In genomic region chr11:66701432-66702240, GRCh38 we compare ENCODE assay signal across 20 cellular contexts. TPM values are rescaled to one million over a fixed set of nuclear protein-coding genes. Genes with fewer than 3 reads are reported as not detected.
DNase-seq lines count a peak whose midpoint lies in the region; ATAC-seq, FAIRE-seq and TF ChIP-seq lines count a peak whose summit lies in the region.
"Had no signal": no experiment of that assay in that cellular context is flagged by ENCODE, and none has a peak within 500 bp of the region (broad histone marks: within the 10 kb centered on the region; RNA-seq: fewer than 3 reads in every experiment).

No MANE protein-coding gene starts in this region.

- no peak for FAIRE-seq in small intestine (lab: Jason Lieb, UNC)
- FAIRE-seq: H54 had no signal

- ATAC-seq in activated CD8-positive, alpha-beta T cell treated with anti-CD3 and anti-CD28 coated beads for 36 hours, result no peak
- no peak for ATAC-seq in activated CD8-positive, alpha-beta T cell treated with anti-CD3 and anti-CD28 coated beads, Interleukin-2, amount 10 ng/mL, durations not matched to agents 7 days and 5 days
- ATAC-seq in body of pancreas, result no peak
- no peak for ATAC-seq in GM18861 (IDR thresholded peaks at IDR 0.05; ENCODE audit: unreplicated experiment)
- ATAC-seq: stimulated activated effector memory CD8-positive, alpha-beta T cell treated with anti-CD3 and anti-CD28 coated beads, Interleukin-12 subunit alpha, Interleukin-12 subunit beta, amount 100 ng/mL, for 72 hours; T-helper 17 cell had no signal

- CTCF ChIA-PET in activated CD8-positive, alpha-beta T cell treated with anti-CD3 and anti-CD28 coated beads for 36 hours (lab: Charles Lee), result interaction anchor here (1.0 kb wide), 1 partner anchor 133 kb away, joined by 4 read pairs; no protein-coding TSS in a partner anchor
- CTCF ChIA-PET in activated CD8-positive, alpha-beta T cell treated with anti-CD3 and anti-CD28 coated beads, Interleukin-2, amount 10 ng/mL, durations not matched to agents 7 days and 5 days (lab: Charles Lee), result interaction anchor here (1.4 kb wide), 1 partner anchor 132 kb away, joined by 4 read pairs; no protein-coding TSS in a partner anchor

- H3K36me3 ChIP-seq in body of pancreas (replicated peaks in 1 of 2; ENCODE audit: insufficient read depth in 1 of 2, low read depth in 2 of 2) (peaks cover 0 to 6% of the 10 kb centered on the region in 2 donors), small intestine (ENCODE audit: control insufficient read depth in 2 of 2, insufficient read depth in 2 of 2, low read length in 2 of 2) (no peaks in the 10 kb centered on the region), suprapubic skin (peaks cover 57% of the 10 kb centered on the region)
- H3K36me3 ChIP-seq: left ventricle myocardium inferior, SJCRH30 had no signal

- no peak overlapping the region for H3K27ac Mint-ChIP-seq in activated CD8-positive, alpha-beta T cell treated with anti-CD3 and anti-CD28 coated beads for 36 hours
- no peak overlapping the region for H3K27ac Mint-ChIP-seq in activated CD8-positive, alpha-beta T cell treated with anti-CD3 and anti-CD28 coated beads, Interleukin-2, amount 10 ng/mL, durations not matched to agents 7 days and 5 days
- H3K27ac Mint-ChIP-seq: brain; CD14-positive monocyte; stimulated activated effector memory CD8-positive, alpha-beta T cell treated with anti-CD3 and anti-CD28 coated beads, Interleukin-12 subunit alpha, Interleukin-12 subunit beta, amount 100 ng/mL, for 72 hours; T-helper 17 cell had no signal

- no peak overlapping the region for H3K4me3 ChIP-seq in body of pancreas
- no peak overlapping the region for H3K4me3 ChIP-seq in small intestine (ENCODE audit: low read depth in 1 of 2, low read length in 2 of 2)
- H3K4me3 ChIP-seq in suprapubic skin, result no peak overlapping the region
- H3K4me3 ChIP-seq: left ventricle myocardium inferior, SJCRH30 had no signal

- TF ChIP-seq CTCF in activated CD8-positive, alpha-beta T cell treated with anti-CD3 and anti-CD28 coated beads for 36 hours (IDR thresholded peaks at IDR 0.05), result no peak
- no peak for TF ChIP-seq CTCF in body of pancreas (IDR thresholded peaks at IDR 0.05)
- TF ChIP-seq CTCF in suprapubic skin (IDR thresholded peaks at IDR 0.05), result no peak

- peak; percentile 56 for DNase-seq in activated CD8-positive, alpha-beta T cell treated with anti-CD3 and anti-CD28 coated beads for 36 hours
- no peak for DNase-seq in activated CD8-positive, alpha-beta T cell treated with anti-CD3 and anti-CD28 coated beads, Interleukin-2, amount 10 ng/mL, durations not matched to agents 7 days and 5 days
- peak; percentile 68 for DNase-seq in OCI-M2 (lab: John Stamatoyannopoulos, UW; ENCODE audit: unreplicated experiment)
- peak; percentile 22 to 61 (median 42) for DNase-seq in body of pancreas
- peak; percentile 55 for DNase-seq in small intestine
- DNase-seq in suprapubic skin (ENCODE audit: low spot score in 2 of 2), result no peak
- DNase-seq in NCI-H82 treated with DMSO at 0.1 percent for 48 hours (lab: John Stamatoyannopoulos, UW; ENCODE audit: unreplicated experiment), result no peak
- DNase-seq: ACHN; activated naive CD4-positive, alpha-beta T cell treated with Interleukin-2 at 50 U/mL for 16 hours; IMR-90; left ventricle myocardium inferior; NCI-H69; SJCRH30; T-helper 17 cell; trophoblast cell had no signal

- WGBS in body of pancreas, 2 donors, result 80 to 81% methylated on average over 6 to 10 of the region's 10 CpGs
- WGBS in small intestine, 3 donors, result 79 to 85% (median 83%) methylated on average over 10 of the region's 10 CpGs
- WGBS in suprapubic skin, result 87% methylated on average over 10 of the region's 10 CpGs

- H3K36me3 Mint-ChIP-seq in activated CD8-positive, alpha-beta T cell treated with anti-CD3 and anti-CD28 coated beads for 36 hours (ENCODE audit: low read depth), result no peaks in the 10 kb centered on the region
- no peaks in the 10 kb centered on the region for H3K36me3 Mint-ChIP-seq in activated CD8-positive, alpha-beta T cell treated with anti-CD3 and anti-CD28 coated beads, Interleukin-2, amount 10 ng/mL, durations not matched to agents 7 days and 5 days (ENCODE audit: low read depth)
- H3K36me3 Mint-ChIP-seq: CD14-positive monocyte; stimulated activated effector memory CD8-positive, alpha-beta T cell treated with anti-CD3 and anti-CD28 coated beads, Interleukin-12 subunit alpha, Interleukin-12 subunit beta, amount 100 ng/mL, for 72 hours had no signal

- no peak overlapping the region for H3K27ac ChIP-seq in body of pancreas
- no peak overlapping the region for H3K27ac ChIP-seq in small intestine (ENCODE audit: low read depth in 1 of 2, low read length in 1 of 2)
- H3K27ac ChIP-seq in suprapubic skin, result no peak overlapping the region
- H3K27ac ChIP-seq: left ventricle myocardium inferior, SJCRH30 had no signal

- H3K4me1 ChIP-seq in body of pancreas (no peaks in the 10 kb centered on the region), small intestine (ENCODE audit: control insufficient read depth in 2 of 2, insufficient read depth in 1 of 2, low read depth in 1 of 2, low read length in 1 of 2) (no peaks in the 10 kb centered on the region), suprapubic skin (peaks cover 3% of the 10 kb centered on the region)
- H3K4me1 ChIP-seq: left ventricle myocardium inferior, SJCRH30 had no signal

- no peaks in the 10 kb centered on the region for H3K9me3 Mint-ChIP-seq in activated CD8-positive, alpha-beta T cell treated with anti-CD3 and anti-CD28 coated beads for 36 hours
- no peaks in the 10 kb centered on the region for H3K9me3 Mint-ChIP-seq in activated CD8-positive, alpha-beta T cell treated with anti-CD3 and anti-CD28 coated beads, Interleukin-2, amount 10 ng/mL, durations not matched to agents 7 days and 5 days (ENCODE audit: insufficient read depth)
- H3K9me3 Mint-ChIP-seq: stimulated activated effector memory CD8-positive, alpha-beta T cell treated with anti-CD3 and anti-CD28 coated beads, Interleukin-12 subunit alpha, Interleukin-12 subunit beta, amount 100 ng/mL, for 72 hours had no signal

- no peak for TF ChIP-seq EP300 in suprapubic skin (IDR thresholded peaks at IDR 0.05)

- peaks cover 2% of the 10 kb centered on the region for H3K4me1 Mint-ChIP-seq in activated CD8-positive, alpha-beta T cell treated with anti-CD3 and anti-CD28 coated beads for 36 hours (ENCODE audit: low read depth)
- peaks cover 5% of the 10 kb centered on the region for H3K4me1 Mint-ChIP-seq in activated CD8-positive, alpha-beta T cell treated with anti-CD3 and anti-CD28 coated beads, Interleukin-2, amount 10 ng/mL, durations not matched to agents 7 days and 5 days (ENCODE audit: low read depth)
- H3K4me1 Mint-ChIP-seq: brain; CD14-positive monocyte; stimulated activated effector memory CD8-positive, alpha-beta T cell treated with anti-CD3 and anti-CD28 coated beads, Interleukin-12 subunit alpha, Interleukin-12 subunit beta, amount 100 ng/mL, for 72 hours had no signal

- H3K9me3 ChIP-seq in body of pancreas (no peaks in the 10 kb centered on the region), small intestine (ENCODE audit: control insufficient read depth, low read depth) (no peaks in the 10 kb centered on the region), suprapubic skin (no peaks in the 10 kb centered on the region)
- H3K9me3 ChIP-seq: SJCRH30 had no signal

- intact Hi-C loops in activated CD8-positive, alpha-beta T cell treated with anti-CD3 and anti-CD28 coated beads for 36 hours (cut with micrococcal nuclease), result no loop called here
- intact Hi-C loops in body of pancreas (cut with DNase I), result no loop called here

- TF ChIP-seq POLR2A in body of pancreas (IDR thresholded peaks at IDR 0.05) (no peak), suprapubic skin (IDR thresholded peaks at IDR 0.05) (no peak)

- POLR2A ChIA-PET in activated CD8-positive, alpha-beta T cell treated with anti-CD3 and anti-CD28 coated beads for 36 hours (lab: Charles Lee), result no interaction called here
- POLR2A ChIA-PET in activated CD8-positive, alpha-beta T cell treated with anti-CD3 and anti-CD28 coated beads, Interleukin-2, amount 10 ng/mL, durations not matched to agents 7 days and 5 days (lab: Charles Lee), result no interaction called here

- H3K4me3 Mint-ChIP-seq in activated CD8-positive, alpha-beta T cell treated with anti-CD3 and anti-CD28 coated beads for 36 hours, result no peak overlapping the region
- no peak overlapping the region for H3K4me3 Mint-ChIP-seq in activated CD8-positive, alpha-beta T cell treated with anti-CD3 and anti-CD28 coated beads, Interleukin-2, amount 10 ng/mL, durations not matched to agents 7 days and 5 days
- H3K4me3 Mint-ChIP-seq: brain; CD14-positive monocyte; stimulated activated effector memory CD8-positive, alpha-beta T cell treated with anti-CD3 and anti-CD28 coated beads, Interleukin-12 subunit alpha, Interleukin-12 subunit beta, amount 100 ng/mL, for 72 hours; T-helper 17 cell had no signal

- H3K27me3 ChIP-seq in body of pancreas (no peaks in the 10 kb centered on the region), small intestine (ENCODE audit: control insufficient read depth in 2 of 2, insufficient read depth in 2 of 2, low read length in 2 of 2) (no peaks in the 10 kb centered on the region), suprapubic skin (no peaks in the 10 kb centered on the region)
- H3K27me3 ChIP-seq: SJCRH30 had no signal

- no peaks in the 10 kb centered on the region for H3K27me3 Mint-ChIP-seq in activated CD8-positive, alpha-beta T cell treated with anti-CD3 and anti-CD28 coated beads for 36 hours
- H3K27me3 Mint-ChIP-seq in activated CD8-positive, alpha-beta T cell treated with anti-CD3 and anti-CD28 coated beads, Interleukin-2, amount 10 ng/mL, durations not matched to agents 7 days and 5 days (ENCODE audit: low read depth), result no peaks in the 10 kb centered on the region
- H3K27me3 Mint-ChIP-seq: T-helper 17 cell had no signal

RNA-seq across cellular contexts. Expression of gene RBM4B, which starts 23.9 kb away (rescaled TPM):
- total RNA-seq in activated CD8-positive, alpha-beta T cell treated with anti-CD3 and anti-CD28 coated beads for 36 hours, result 10 to 100 TPM; 10.7 to 13.1 TPM
- 10 to 100 TPM; 18.7 to 21.5 TPM for total RNA-seq in activated CD8-positive, alpha-beta T cell treated with anti-CD3 and anti-CD28 coated beads, Interleukin-2, amount 10 ng/mL, durations not matched to agents 7 days and 5 days
- total RNA-seq in body of pancreas (10 to 100 TPM; 13.2 to 22.6 TPM), suprapubic skin (10 to 100 TPM; 16.7 to 27.1 (median 22.0) TPM)
- 10 to 100 TPM in 1 of 3 donors, 1 to 10 TPM in 2; 7.0 to 12.5 (median 10.0) TPM for polyA plus RNA-seq in small intestine

RNA-seq across cellular contexts. Expression of gene SPTBN2, which starts 27.4 kb away (rescaled TPM):
- total RNA-seq in activated CD8-positive, alpha-beta T cell treated with anti-CD3 and anti-CD28 coated beads for 36 hours, result 1 to 10 TPM; 1.4 to 1.8 TPM
- total RNA-seq in activated CD8-positive, alpha-beta T cell treated with anti-CD3 and anti-CD28 coated beads, Interleukin-2, amount 10 ng/mL, durations not matched to agents 7 days and 5 days, result under 1 TPM in 1 of 2 experiments, not detected in 1; 0.31 TPM
- total RNA-seq in body of pancreas (10 to 100 TPM; 40.0 to 52.1 TPM), suprapubic skin (100 to 1,000 TPM; 337 to 544 (median 450) TPM)
- polyA plus RNA-seq in small intestine, result 1 to 10 TPM in 2 of 3 donors, under 1 TPM in 1; 0.27 to 5.0 (median 1.6) TPM
- polyA plus RNA-seq: CD14-positive monocyte had no signal

Comparison
In these comparisons a context has a peak if more than half of its experiments do, and no peak if none do; other contexts are left out.
1. DNase-seq: peak in activated CD8-positive, alpha-beta T cell treated with anti-CD3 and anti-CD28 coated beads for 36 hours (single experiment), OCI-M2 (single experiment), body of pancreas (4 of 4) and small intestine (single experiment); none in activated CD8-positive, alpha-beta T cell treated with anti-CD3 and anti-CD28 coated beads, Interleukin-2, amount 10 ng/mL, durations not matched to agents 7 days and 5 days (single experiment), suprapubic skin (0 of 2) and NCI-H82 treated with DMSO at 0.1 percent for 48 hours (single experiment).
2. RNA of gene SPTBN2, which starts 27.4 kb away (total RNA-seq): 337 to 544 TPM in suprapubic skin and 40.0 to 52.1 TPM in body of pancreas; 1.4 to 1.8 TPM in activated CD8-positive, alpha-beta T cell treated with anti-CD3 and anti-CD28 coated beads for 36 hours and 0.31 TPM in activated CD8-positive, alpha-beta T cell treated with anti-CD3 and anti-CD28 coated beads, Interleukin-2, amount 10 ng/mL, durations not matched to agents 7 days and 5 days; every median in the first group is over 10 times any median in the second.